In the genomic region with DNA sequence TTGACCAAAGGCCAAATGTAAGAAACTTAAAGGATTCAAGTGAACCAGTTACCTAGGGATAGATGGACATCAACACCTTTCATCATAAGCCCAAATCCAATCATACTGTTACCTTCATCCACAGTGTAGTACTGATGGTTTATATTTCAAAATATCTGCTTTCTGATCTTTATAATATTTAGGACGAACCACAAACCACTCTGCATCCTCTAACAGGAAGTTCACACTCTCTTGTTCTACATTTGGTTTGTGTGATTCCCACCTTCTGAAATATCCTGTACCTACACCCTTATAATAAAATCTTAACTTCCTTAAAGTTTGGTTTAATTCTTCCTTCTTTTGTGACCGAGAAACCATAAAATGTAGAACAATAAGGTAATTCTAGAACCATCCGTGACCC, we compare ENCODE assay signal across 21 cellular contexts.
DNase-seq lines count a peak whose midpoint lies in the region; ATAC-seq and TF ChIP-seq lines count a peak whose summit lies in the region.
"Had no signal": no experiment of that assay in that cellular context is flagged by ENCODE, and none has a peak within 500 bp of the region (broad histone marks: within the 10 kb centered on the region; RNA-seq: fewer than 3 reads in every experiment).

No MANE protein-coding gene starts in this region.

- TF ChIP-seq CTCF in chondrocyte (IDR thresholded peaks at IDR 0.05) (no peak), hepatocyte (IDR thresholded peaks at IDR 0.05; ENCODE audit: poor library complexity) (no peak)

- peak in 1 of 5 donors; percentile 7 for DNase-seq in CD4-positive, alpha-beta memory T cell
- DNase-seq in Kasumi-1 (lab: John Stamatoyannopoulos, UW) (peak; percentile 37 to 50), chondrocyte (ENCODE audit: low spot score) (no peak), hepatocyte (ENCODE audit: low spot score) (no peak)
- DNase-seq in natural killer cell treated with Interleukin-12 subunit alpha and Interleukin-12 subunit beta and Interleukin-15 and Interleukin-18, amount 100 ng/mL, for 72 hours (ENCODE audit: low spot score): no peak
- DNase-seq in activated effector memory CD4-positive, alpha-beta T cell treated with Interleukin-2 at 50 U/mL for 16 hours: no peak
- DNase-seq: MM.1S, NCI-H1092 treated with DMSO at 0.1 percent for 48 hours, NCI-H1436, NCI-H187 treated with DMSO at 0.1 percent for 48 hours, NCI-H2107, NCI-H446, NCI-H526, NCI-H82, SHP77, T-cell had no signal

- no peaks in the 10 kb centered on the region for H3K27me3 ChIP-seq in CD4-positive, alpha-beta memory T cell (ENCODE audit: insufficient read depth, low read length)
- no peaks in the 10 kb centered on the region for H3K27me3 ChIP-seq in hepatocyte

- no peaks in the 10 kb centered on the region for H3K36me3 ChIP-seq in CD4-positive, alpha-beta memory T cell (ENCODE audit: insufficient read depth, low read length)
- no peaks in the 10 kb centered on the region for H3K36me3 ChIP-seq in hepatocyte (replicated peaks; ENCODE audit: insufficient read depth, low read depth)

- H3K9me3 ChIP-seq in CD4-positive, alpha-beta memory T cell (ENCODE audit: control insufficient read depth in 1 of 2, low read length in 2 of 2): no peaks in the 10 kb centered on the region
- no peaks in the 10 kb centered on the region for H3K9me3 ChIP-seq in hepatocyte (ENCODE audit: low read depth)

- no peak overlapping the region for H3K27ac ChIP-seq in CD4-positive, alpha-beta memory T cell (ENCODE audit: low read depth, low read length)
- H3K27ac ChIP-seq in hepatocyte: no peak overlapping the region
- H3K27ac ChIP-seq: RWPE1 had no signal

- H3K4me3 ChIP-seq in CD4-positive, alpha-beta memory T cell (ENCODE audit: low read length in 2 of 2): no peak overlapping the region
- no peak overlapping the region for H3K4me3 ChIP-seq in hepatocyte
- H3K4me3 ChIP-seq: K562 had no signal

- CTCF ChIA-PET in CD4-positive, alpha-beta memory T cell (lab: Charles Lee; ENCODE audit: partially characterized antibody): no interaction called here

- no peak overlapping the region for H3K4me2 ChIP-seq in hepatocyte

- no peaks in the 10 kb centered on the region for H3K9me2 ChIP-seq in hepatocyte (replicated peaks; ENCODE audit: insufficient read depth)

- H3K4me3 Mint-ChIP-seq in CD4-positive, alpha-beta memory T cell: peak overlapping the region in 7 of 8 donors; percentile 17 to 69 (median 56)
- H3K4me3 Mint-ChIP-seq in activated T-helper 17 cell treated with anti-CD3 and anti-CD28 coated beads, Interleukin-2, amount 50 U/mL, for 72 hours: peak overlapping the region; percentile 22
- H3K4me3 Mint-ChIP-seq in natural killer cell treated with Interleukin-12 subunit alpha and Interleukin-12 subunit beta and Interleukin-15 and Interleukin-18, amount 100 ng/mL, for 72 hours: peak overlapping the region; percentile 9
- no peak overlapping the region for H3K4me3 Mint-ChIP-seq in chondrocyte (ENCODE audit: unreplicated experiment)
- H3K4me3 Mint-ChIP-seq: T-cell had no signal

- ATAC-seq in activated T-helper 17 cell treated with anti-CD3 and anti-CD28 coated beads, Interleukin-2, amount 50 U/mL, for 72 hours (replicated peaks): no peak
- no peak for ATAC-seq in natural killer cell treated with Interleukin-12 subunit alpha and Interleukin-12 subunit beta and Interleukin-15 and Interleukin-18, amount 100 ng/mL, for 72 hours
- ATAC-seq: HepG2, K562, Panc1, T-cell had no signal

- H3K27ac Mint-ChIP-seq in CD4-positive, alpha-beta memory T cell: peak overlapping the region in 4 of 7 donors; percentile 9 to 38 (median 23)
- H3K27ac Mint-ChIP-seq in activated T-helper 17 cell treated with anti-CD3 and anti-CD28 coated beads, Interleukin-2, amount 50 U/mL, for 72 hours: no peak overlapping the region
- H3K27ac Mint-ChIP-seq in natural killer cell treated with Interleukin-12 subunit alpha and Interleukin-12 subunit beta and Interleukin-15 and Interleukin-18, amount 100 ng/mL, for 72 hours: peak overlapping the region in 1 of 2 donors; percentile 18
- no peak overlapping the region for H3K27ac Mint-ChIP-seq in chondrocyte (ENCODE audit: unreplicated experiment)
- H3K27ac Mint-ChIP-seq: T-cell had no signal

- peaks cover 14 to 50% (median 36%) of the 10 kb centered on the region in 4 donors for H3K4me1 Mint-ChIP-seq in CD4-positive, alpha-beta memory T cell
- H3K4me1 Mint-ChIP-seq in activated T-helper 17 cell treated with anti-CD3 and anti-CD28 coated beads, Interleukin-2, amount 50 U/mL, for 72 hours: peaks cover 37% of the 10 kb centered on the region
- peaks cover 9 to 24% of the 10 kb centered on the region in 2 donors for H3K4me1 Mint-ChIP-seq in natural killer cell treated with Interleukin-12 subunit alpha and Interleukin-12 subunit beta and Interleukin-15 and Interleukin-18, amount 100 ng/mL, for 72 hours (ENCODE audit: low read depth in 2 of 2)
- H3K4me1 Mint-ChIP-seq in chondrocyte (ENCODE audit: low read depth): no peaks in the 10 kb centered on the region

- no peaks in the 10 kb centered on the region for H4K20me1 ChIP-seq in hepatocyte (ENCODE audit: insufficient read depth, poor library complexity, severe bottlenecking)

- 67% methylated on average over 3 of the region's 3 CpGs for WGBS in hepatocyte (ENCODE audit: low lambda C conversion rate, missing lambda C conversion rate)

- no peaks in the 10 kb centered on the region for H3K9me3 Mint-ChIP-seq in CD4-positive, alpha-beta memory T cell
- no peaks in the 10 kb centered on the region for H3K9me3 Mint-ChIP-seq in activated T-helper 17 cell treated with anti-CD3 and anti-CD28 coated beads, Interleukin-2, amount 50 U/mL, for 72 hours
- peaks cover 3% of the 10 kb centered on the region for H3K9me3 Mint-ChIP-seq in natural killer cell treated with Interleukin-12 subunit alpha and Interleukin-12 subunit beta and Interleukin-15 and Interleukin-18, amount 100 ng/mL, for 72 hours
- no peaks in the 10 kb centered on the region for H3K9me3 Mint-ChIP-seq in chondrocyte (ENCODE audit: low read depth)
- H3K9me3 Mint-ChIP-seq: T-cell had no signal

- no peak overlapping the region for H2AFZ ChIP-seq in hepatocyte

- intact Hi-C loops in CD4-positive, alpha-beta memory T cell (cut with micrococcal nuclease): no loop called here

- POLR2A ChIA-PET in CD4-positive, alpha-beta memory T cell (lab: Charles Lee; ENCODE audit: partially characterized antibody): no interaction called here

- no peaks in the 10 kb centered on the region for H3K36me3 Mint-ChIP-seq in CD4-positive, alpha-beta memory T cell
- H3K36me3 Mint-ChIP-seq in activated T-helper 17 cell treated with anti-CD3 and anti-CD28 coated beads, Interleukin-2, amount 50 U/mL, for 72 hours (ENCODE audit: low read depth): no peaks in the 10 kb centered on the region
- H3K36me3 Mint-ChIP-seq in natural killer cell treated with Interleukin-12 subunit alpha and Interleukin-12 subunit beta and Interleukin-15 and Interleukin-18, amount 100 ng/mL, for 72 hours: no peaks in the 10 kb centered on the region
- H3K36me3 Mint-ChIP-seq in chondrocyte (ENCODE audit: low read depth): no peaks in the 10 kb centered on the region
- H3K36me3 Mint-ChIP-seq: T-cell had no signal

- no peaks in the 10 kb centered on the region for H3K79me2 ChIP-seq in hepatocyte

- no peaks in the 10 kb centered on the region for H3K27me3 Mint-ChIP-seq in CD4-positive, alpha-beta memory T cell
- no peaks in the 10 kb centered on the region for H3K27me3 Mint-ChIP-seq in activated T-helper 17 cell treated with anti-CD3 and anti-CD28 coated beads, Interleukin-2, amount 50 U/mL, for 72 hours
- no peaks in the 10 kb centered on the region for H3K27me3 Mint-ChIP-seq in natural killer cell treated with Interleukin-12 subunit alpha and Interleukin-12 subunit beta and Interleukin-15 and Interleukin-18, amount 100 ng/mL, for 72 hours
- peaks cover 18% of the 10 kb centered on the region for H3K27me3 Mint-ChIP-seq in chondrocyte (ENCODE audit: low read depth)

- peaks cover 12% of the 10 kb centered on the region for H3K4me1 ChIP-seq in CD4-positive, alpha-beta memory T cell (ENCODE audit: insufficient read depth, low read length)
- H3K4me1 ChIP-seq in hepatocyte (ENCODE audit: insufficient read depth): no peaks in the 10 kb centered on the region

Comparison
In these comparisons a context has a peak if more than half of its experiments do, and no peak if none do; other contexts are left out.
1. DNase-seq: peak in Kasumi-1 (2 of 2); none in natural killer cell treated with Interleukin-12 subunit alpha and Interleukin-12 subunit beta and Interleukin-15 and Interleukin-18, amount 100 ng/mL, for 72 hours (single experiment), activated effector memory CD4-positive, alpha-beta T cell treated with Interleukin-2 at 50 U/mL for 16 hours (single experiment), chondrocyte (single experiment) and hepatocyte (single experiment).
2. H3K27ac Mint-ChIP-seq: peak in CD4-positive, alpha-beta memory T cell (4 of 7); none in activated T-helper 17 cell treated with anti-CD3 and anti-CD28 coated beads, Interleukin-2, amount 50 U/mL, for 72 hours (single experiment) and chondrocyte (single experiment).